Comparison of ENCODE assay signal across 9 cellular contexts in the genomic region with DNA sequence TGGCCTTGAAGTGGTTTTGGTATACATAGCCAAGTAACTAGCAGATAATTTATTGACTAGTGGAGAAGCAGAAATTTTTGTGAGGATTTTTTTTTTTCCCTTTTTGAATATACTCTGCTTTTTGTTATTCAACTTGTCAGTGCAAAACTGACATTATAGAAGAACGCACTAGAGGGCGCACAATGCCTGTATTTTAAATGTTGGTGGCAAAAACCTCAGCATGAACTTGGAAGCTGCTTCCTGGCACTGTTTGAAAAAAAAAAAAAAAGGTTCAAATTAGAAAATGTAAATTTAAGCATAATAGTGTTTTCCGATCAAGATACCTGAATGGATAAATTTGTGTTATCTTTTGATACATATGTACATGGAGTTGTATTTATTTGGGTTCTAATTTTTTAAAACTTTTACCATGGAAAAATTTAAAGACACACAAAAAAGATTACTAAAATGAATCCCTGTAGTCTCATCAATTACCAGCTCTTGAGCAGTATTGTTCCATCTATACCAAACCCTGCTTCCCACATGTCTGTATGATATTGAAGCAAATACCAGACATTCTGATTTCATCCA. TPM values are rescaled to one million over a fixed set of nuclear protein-coding genes. Genes with fewer than 3 reads are reported as not detected.
A peak's percentile ranks its signal among the peaks of the same experiment; 100 is the strongest.
DNase-seq lines count a peak whose midpoint lies in the region; ATAC-seq lines count a peak whose summit lies in the region.
"Had no signal": no experiment of that assay in that cellular context is flagged by ENCODE, and none has a peak within 500 bp of the region (broad histone marks: within the 10 kb centered on the region; RNA-seq: fewer than 3 reads in every experiment).

No MANE protein-coding gene starts in this region.

- no peaks in the 10 kb centered on the region for H3K4me1 ChIP-seq in SJSA1 (replicated peaks)

- POLR2A ChIA-PET in activated naive CD8-positive, alpha-beta T cell treated with anti-CD3 and anti-CD28 coated beads, Interleukin-2, amount 10 ng/mL, durations not matched to agents 7 days and 5 days (lab: Charles Lee), result no interaction called here

- H3K27me3 Mint-ChIP-seq in activated naive CD8-positive, alpha-beta T cell treated with anti-CD3 and anti-CD28 coated beads, Interleukin-2, amount 10 ng/mL, durations not matched to agents 7 days and 5 days, result no peaks in the 10 kb centered on the region

- peaks cover 5% of the 10 kb centered on the region for H3K36me3 Mint-ChIP-seq in activated naive CD8-positive, alpha-beta T cell treated with anti-CD3 and anti-CD28 coated beads, Interleukin-2, amount 10 ng/mL, durations not matched to agents 7 days and 5 days

- no peaks in the 10 kb centered on the region for H3K9me3 Mint-ChIP-seq in activated naive CD8-positive, alpha-beta T cell treated with anti-CD3 and anti-CD28 coated beads, Interleukin-2, amount 10 ng/mL, durations not matched to agents 7 days and 5 days

- DNase-seq in DMS79 treated with DMSO at 0.1 percent for 48 hours (lab: John Stamatoyannopoulos, UW) (peak; percentile 27), DMS79 (lab: John Stamatoyannopoulos, UW) (no peak), KBM-7 (peak; percentile 79), SJSA1 (ENCODE audit: low read depth in 1 of 2, low spot score in 2 of 2) (peak; percentile 36 to 51), head of caudate nucleus (peak in 38 of 42 donors; percentile 10 to 91 (median 72)), renal cortical epithelial cell (ENCODE audit: low read depth) (peak; percentile 73)
- no peak for DNase-seq in activated naive CD8-positive, alpha-beta T cell treated with anti-CD3 and anti-CD28 coated beads, Interleukin-2, amount 10 ng/mL, durations not matched to agents 7 days and 5 days

- intact Hi-C loops in head of caudate nucleus (cut with DNase I), result loop anchor here (5.0 kb wide), 2 partner anchors 96 to 561 kb away; no protein-coding TSS in a partner anchor

- H3K27ac ChIP-seq in SJSA1, result no peak overlapping the region
- H3K27ac ChIP-seq: BLaER1 treated with 17β-estradiol and CSF1 and Interleukin-3, amounts not matched to agents 10 nM and 100 nM had no signal

- no peak overlapping the region for H3K27ac Mint-ChIP-seq in activated naive CD8-positive, alpha-beta T cell treated with anti-CD3 and anti-CD28 coated beads, Interleukin-2, amount 10 ng/mL, durations not matched to agents 7 days and 5 days

- no peaks in the 10 kb centered on the region for H3K27me3 ChIP-seq in SJSA1 (replicated peaks)

- peak; percentile 39 for ATAC-seq in activated naive CD8-positive, alpha-beta T cell treated with anti-CD3 and anti-CD28 coated beads, Interleukin-2, amount 10 ng/mL, durations not matched to agents 7 days and 5 days (ENCODE audit: low read depth)
- ATAC-seq in GM18498 (IDR thresholded peaks at IDR 0.05; ENCODE audit: unreplicated experiment), result no peak

- no peaks in the 10 kb centered on the region for H3K36me3 ChIP-seq in SJSA1
- H3K36me3 ChIP-seq: BLaER1 treated with 17β-estradiol and CSF1 and Interleukin-3, amounts not matched to agents 10 nM and 100 nM had no signal

- no peak overlapping the region for H3K4me3 Mint-ChIP-seq in activated naive CD8-positive, alpha-beta T cell treated with anti-CD3 and anti-CD28 coated beads, Interleukin-2, amount 10 ng/mL, durations not matched to agents 7 days and 5 days

- no peak overlapping the region for H3K4me3 ChIP-seq in SJSA1
- H3K4me3 ChIP-seq: BLaER1 treated with 17β-estradiol and CSF1 and Interleukin-3, amounts not matched to agents 10 nM and 100 nM had no signal

- in situ Hi-C loops in KBM-7 (cut with MboI; ENCODE audit: low pct_unique_long_range_greater_than_20kb, low sequenced_read_pairs), result no loop called here

- H3K9me3 ChIP-seq in SJSA1 (replicated peaks), result no peaks in the 10 kb centered on the region
- H3K9me3 ChIP-seq: BLaER1 treated with 17β-estradiol and CSF1 and Interleukin-3, amounts not matched to agents 10 nM and 100 nM had no signal

- peaks cover 15% of the 10 kb centered on the region for H3K4me1 Mint-ChIP-seq in activated naive CD8-positive, alpha-beta T cell treated with anti-CD3 and anti-CD28 coated beads, Interleukin-2, amount 10 ng/mL, durations not matched to agents 7 days and 5 days

RNA-seq across cellular contexts. Expression of a gene that starts 56.0 kb away (rescaled TPM):
- total RNA-seq in SJSA1 (2014; rRNA removed; shearing (Covaris generic)), result 7.8 and 16.0 TPM in 2 replicates
- 10 to 100 TPM; 17.0 to 17.8 TPM for total RNA-seq in activated naive CD8-positive, alpha-beta T cell treated with anti-CD3 and anti-CD28 coated beads, Interleukin-2, amount 10 ng/mL, durations not matched to agents 7 days and 5 days
- total RNA-seq in renal cortical epithelial cell, result 20.7 and 26.0 TPM in 2 replicates

Comparison
In these comparisons a context has a peak if more than half of its experiments do, and no peak if none do; other contexts are left out.
1. DNase-seq: peak in DMS79 treated with DMSO at 0.1 percent for 48 hours (single experiment), KBM-7 (single experiment), SJSA1 (2 of 2), head of caudate nucleus (38 of 42) and renal cortical epithelial cell (single experiment); none in DMS79 (single experiment) and activated naive CD8-positive, alpha-beta T cell treated with anti-CD3 and anti-CD28 coated beads, Interleukin-2, amount 10 ng/mL, durations not matched to agents 7 days and 5 days (single experiment).